1 cellular context compared by ENCODE assay signal in genomic region chr1:203797216-203797615, GRCh38.
TF ChIP-seq lines count a peak whose summit lies in the region.

No MANE protein-coding gene starts in this region.

TF ChIP-seq in SK-N-SH treated with all-trans-retinoic acid at 6 μM for 48 hours, 23 proteins besides CTCF, POLR2A, EP300 and RAD21 (continued from another document):
- TF ChIP-seq PPARA (CRISPR knock-in tag; IDR thresholded peaks at IDR 0.05; ENCODE audit: borderline replicate concordance) (no peak), ISL1 (CRISPR knock-in tag; IDR thresholded peaks at IDR 0.05) (no peak), ZC3H10 (CRISPR knock-in tag; IDR thresholded peaks at IDR 0.05) (no peak), PATZ1 (CRISPR knock-in tag; IDR thresholded peaks at IDR 0.05; ENCODE audit: borderline replicate concordance) (no peak), ESRRG (CRISPR knock-in tag; IDR thresholded peaks at IDR 0.05) (no peak), POU6F1 (CRISPR knock-in tag; IDR thresholded peaks at IDR 0.05; ENCODE audit: borderline replicate concordance, low read depth) (no peak), BACH2 (CRISPR knock-in tag; IDR thresholded peaks at IDR 0.05; ENCODE audit: borderline replicate concordance) (no peak), ZNF565 (CRISPR knock-in tag; conservative IDR thresholded peaks at IDR 0.05; ENCODE audit: low read depth) (no peak)
